1 cellular context compared by ENCODE assay signal in the genomic region with DNA sequence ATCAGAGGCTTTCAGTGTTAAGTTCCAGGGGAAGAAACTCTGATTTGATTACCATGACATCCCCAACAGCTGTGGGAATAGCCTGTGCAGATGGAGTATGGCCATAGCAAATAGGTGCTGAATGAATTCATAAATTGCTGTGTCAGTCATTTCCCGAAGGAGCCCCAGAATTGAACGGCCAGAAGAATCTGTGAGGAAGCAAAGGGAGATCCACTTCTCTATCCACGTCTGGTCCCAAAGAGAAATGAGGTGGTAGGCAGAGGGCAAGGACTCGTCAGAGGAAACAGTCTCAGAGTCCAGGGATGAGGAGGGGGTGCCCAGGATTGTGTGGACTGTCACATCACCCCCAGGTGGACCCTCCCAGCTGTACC.
TF ChIP-seq lines count a peak whose summit lies in the region.

No MANE protein-coding gene starts in this region.

TF ChIP-seq in HCT116, 20 proteins besides CTCF, POLR2A, EP300 and RAD21 (continued from another document):
- TF ChIP-seq, protein P1, sequence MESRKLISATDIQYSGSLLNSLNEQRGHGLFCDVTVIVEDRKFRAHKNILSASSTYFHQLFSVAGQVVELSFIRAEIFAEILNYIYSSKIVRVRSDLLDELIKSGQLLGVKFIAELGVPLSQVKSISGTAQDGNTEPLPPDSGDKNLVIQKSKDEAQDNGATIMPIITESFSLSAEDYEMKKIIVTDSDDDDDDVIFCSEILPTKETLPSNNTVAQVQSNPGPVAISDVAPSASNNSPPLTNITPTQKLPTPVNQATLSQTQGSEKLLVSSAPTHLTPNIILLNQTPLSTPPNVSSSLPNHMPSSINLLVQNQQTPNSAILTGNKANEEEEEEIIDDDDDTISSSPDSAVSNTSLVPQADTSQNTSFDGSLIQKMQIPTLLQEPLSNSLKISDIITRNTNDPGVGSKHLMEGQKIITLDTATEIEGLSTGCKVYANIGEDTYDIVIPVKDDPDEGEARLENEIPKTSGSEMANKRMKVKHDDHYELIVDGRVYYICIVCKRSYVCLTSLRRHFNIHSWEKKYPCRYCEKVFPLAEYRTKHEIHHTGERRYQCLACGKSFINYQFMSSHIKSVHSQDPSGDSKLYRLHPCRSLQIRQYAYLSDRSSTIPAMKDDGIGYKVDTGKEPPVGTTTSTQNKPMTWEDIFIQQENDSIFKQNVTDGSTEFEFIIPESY (IDR thresholded peaks at IDR 0.05; ENCODE audit: extremely low read depth, insufficient replicate concordance, low read length), result no peak
- no peak for TF ChIP-seq YY1 (IDR thresholded peaks at IDR 0.05; ENCODE audit: extremely low read depth, insufficient replicate concordance, low read depth, low read length)
- TF ChIP-seq, protein P2, sequence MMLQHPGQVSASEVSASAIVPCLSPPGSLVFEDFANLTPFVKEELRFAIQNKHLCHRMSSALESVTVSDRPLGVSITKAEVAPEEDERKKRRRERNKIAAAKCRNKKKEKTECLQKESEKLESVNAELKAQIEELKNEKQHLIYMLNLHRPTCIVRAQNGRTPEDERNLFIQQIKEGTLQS (IDR thresholded peaks at IDR 0.05), result no peak
- TF ChIP-seq JUND (IDR thresholded peaks at IDR 0.05), result no peak
- TF ChIP-seq SP1 (IDR thresholded peaks at IDR 0.05; ENCODE audit: low read depth), result no peak
- no peak for TF ChIP-seq EZH2phosphoT487 (IDR thresholded peaks at IDR 0.05; ENCODE audit: borderline replicate concordance)
- TF ChIP-seq ELF1 (IDR thresholded peaks at IDR 0.05; ENCODE audit: borderline replicate concordance, low read depth), result no peak
- TF ChIP-seq SRF (IDR thresholded peaks at IDR 0.05; ENCODE audit: low read depth), result no peak
- TF ChIP-seq, protein P3, sequence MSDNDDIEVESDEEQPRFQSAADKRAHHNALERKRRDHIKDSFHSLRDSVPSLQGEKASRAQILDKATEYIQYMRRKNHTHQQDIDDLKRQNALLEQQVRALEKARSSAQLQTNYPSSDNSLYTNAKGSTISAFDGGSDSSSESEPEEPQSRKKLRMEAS (IDR thresholded peaks at IDR 0.05), result no peak
- TF ChIP-seq ZNF274 (IDR thresholded peaks at IDR 0.05; ENCODE audit: low read depth, low read length), result no peak
- TF ChIP-seq ZFX (IDR thresholded peaks at IDR 0.05), result no peak
